10 cellular contexts compared by ENCODE assay signal in the genomic region with DNA sequence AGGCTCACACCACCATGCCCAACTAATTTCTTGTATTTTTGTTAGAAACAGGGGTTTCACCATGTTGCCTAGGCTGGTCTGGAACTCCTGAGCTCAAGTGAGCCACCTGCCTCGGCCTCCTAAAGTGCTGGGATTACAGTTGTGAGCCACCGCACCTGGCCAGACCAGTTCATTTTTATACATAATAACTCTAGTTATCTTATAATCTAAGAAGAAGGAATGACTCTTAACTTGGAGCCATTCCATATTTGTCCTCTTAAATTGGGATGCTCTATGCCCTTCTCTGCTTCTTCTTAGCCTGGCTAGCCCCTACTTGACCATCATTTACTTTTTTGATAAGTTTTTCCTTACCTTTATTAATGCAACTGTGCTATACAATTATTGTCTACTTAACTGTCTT. TPM values are rescaled to one million over a fixed set of nuclear protein-coding genes. Genes with fewer than 3 reads are reported as not detected.
"Had no signal": no experiment of that assay in that cellular context is flagged by ENCODE, and none has a peak within 500 bp of the region (broad histone marks: within the 10 kb centered on the region; RNA-seq: fewer than 3 reads in every experiment).

No MANE protein-coding gene starts in this region.

- H3K9me3 Mint-ChIP-seq: GM23338 had no signal

- H3K4me3 ChIP-seq: GM23248, GM23338, HAP-1 had no signal

- H3K36me3 ChIP-seq: HAP-1 had no signal

- H3K9me3 ChIP-seq: HAP-1 had no signal

- DNase-seq: GM23248, GOT3, H7, H9, HCEC 1CT, HFFc6 had no signal

- H3K27ac ChIP-seq: GM23248 had no signal

- H3K4me1 ChIP-seq: HAP-1 had no signal

- ATAC-seq: GM23338, HCT116 had no signal

- H3K4me2 ChIP-seq: GM23338 had no signal

- H3K27ac Mint-ChIP-seq: GM23338, H9, HFFc6 had no signal

- H3K4me1 Mint-ChIP-seq: GM23338, H9 had no signal

- H2AFZ ChIP-seq: GM23248, GM23338 had no signal

- H3K4me3 Mint-ChIP-seq: GM23338, H9, HFFc6 had no signal

- H3K9ac ChIP-seq: GM23248 had no signal

RNA-seq across cellular contexts. Expression of a gene that starts 58.0 kb away (rescaled TPM):
- total RNA-seq: H4 had no signal
